ENCODE assay signal across 12 cellular contexts in genomic region chr11:122784325-122785155, GRCh38. TPM values are rescaled to one million over a fixed set of nuclear protein-coding genes. Genes with fewer than 3 reads are reported as not detected.
DNase-seq lines count a peak whose midpoint lies in the region; ATAC-seq, FAIRE-seq and TF ChIP-seq lines count a peak whose summit lies in the region.
"Had no signal": no experiment of that assay in that cellular context is flagged by ENCODE, and none has a peak within 500 bp of the region (broad histone marks: within the 10 kb centered on the region; RNA-seq: fewer than 3 reads in every experiment).

No MANE protein-coding gene starts in this region.

- H3K9me1 ChIP-seq in keratinocyte (ENCODE audit: control insufficient read depth, extremely low read depth, insufficient read depth, low read length) = no peaks in the 10 kb centered on the region

- H3K27me3 ChIP-seq in keratinocyte (ENCODE audit: control insufficient read depth, extremely low read depth, insufficient read depth, low read length) (no peaks in the 10 kb centered on the region), thyroid gland (no peaks in the 10 kb centered on the region)

- FAIRE-seq in keratinocyte (lab: Jason Lieb, UNC) = peak; percentile 84
- FAIRE-seq: GM12878 had no signal

- H3K4me1 Mint-ChIP-seq in MCF 10A (ENCODE audit: insufficient read depth, unreplicated experiment) = peaks cover 18% of the 10 kb centered on the region

- CTCF ChIA-PET in MCF 10A (lab: Yijun Ruan, JAX) = interaction anchor here (5.6 to 20.5 kb wide), 5 partner anchors 12 to 205 kb away, joined by 32 to 404 read pairs (median 75); no protein-coding TSS in a partner anchor

- H3K4me3 ChIP-seq in keratinocyte (ENCODE audit: control insufficient read depth in 2 of 3, extremely low read depth in 1 of 3, insufficient read depth in 2 of 3, low read depth in 1 of 3, low read length in 3 of 3) = no peak overlapping the region
- no peak overlapping the region for H3K4me3 ChIP-seq in thyroid gland (replicated peaks in 1 of 3)
- H3K4me3 ChIP-seq: GM12878 had no signal

- peak overlapping the region; percentile 88 for H3K27ac Mint-ChIP-seq in MCF 10A (ENCODE audit: low read depth, unreplicated experiment)
- H3K27ac Mint-ChIP-seq: activated naive CD4-positive, alpha-beta T cell treated with anti-CD3 and anti-CD28 coated beads for 36 hours had no signal

- no peak for TF ChIP-seq POLR2A in thyroid gland (IDR thresholded peaks at IDR 0.05)

- peak overlapping the region; percentile 75 for H3K27ac ChIP-seq in keratinocyte (ENCODE audit: control insufficient read depth, insufficient read depth, low read length)
- H3K27ac ChIP-seq in thyroid gland = peak overlapping the region; percentile 27 to 68 (median 29)

- intact Hi-C loops in MCF 10A (cut with micrococcal nuclease) (no loop called here), thyroid gland (cut with DNase I) (no loop called here)

- H3K27me3 Mint-ChIP-seq in MCF 10A (ENCODE audit: insufficient read depth, unreplicated experiment) = no peaks in the 10 kb centered on the region

- H2AFZ ChIP-seq in keratinocyte (ENCODE audit: control insufficient read depth, low read length) = no peak overlapping the region

- no peaks in the 10 kb centered on the region for H3K79me2 ChIP-seq in keratinocyte (ENCODE audit: control insufficient read depth, insufficient read depth, low read length)

- H3K4me2 ChIP-seq in keratinocyte (ENCODE audit: control insufficient read depth, extremely low read depth, insufficient read depth, low read depth, low read length) = no peak overlapping the region

- dilution Hi-C loops in keratinocyte (cut with MboI; ENCODE audit: extremely low pct_ligation_motif_present, low sequenced_read_pairs) = no loop called here

- ATAC-seq in HG03520 (IDR thresholded peaks at IDR 0.05; ENCODE audit: unreplicated experiment) = no peak
- ATAC-seq in HG02973 (IDR thresholded peaks at IDR 0.05; ENCODE audit: unreplicated experiment) = no peak
- ATAC-seq in GM18868 (IDR thresholded peaks at IDR 0.05; ENCODE audit: unreplicated experiment) = no peak
- ATAC-seq: GM12878, HCT116 had no signal

- H3K9me3 ChIP-seq in keratinocyte (ENCODE audit: control insufficient read depth, low read depth, low read length) (no peaks in the 10 kb centered on the region), thyroid gland (no peaks in the 10 kb centered on the region)

- H3K4me1 ChIP-seq in keratinocyte (ENCODE audit: control insufficient read depth, extremely low read depth, insufficient read depth, low read length) (peaks cover 16% of the 10 kb centered on the region), thyroid gland (peaks cover 0 to 6% of the 10 kb centered on the region in 2 donors)

- POLR2A ChIA-PET in MCF 10A (lab: Yijun Ruan, JAX) = interaction anchor here (0.8 kb wide), 1 partner anchor 129 kb away, joined by 3 read pairs; the partner anchor contains the start of gene UBASH3B

- WGBS in thyroid gland, 2 donors = 79 to 84% methylated on average over 6 of the region's 6 CpGs

- peak overlapping the region; percentile 46 for H3K9ac ChIP-seq in keratinocyte (ENCODE audit: control insufficient read depth, extremely low read depth, insufficient read depth, low read length)

- no peak overlapping the region for H3K4me3 Mint-ChIP-seq in MCF 10A (ENCODE audit: unreplicated experiment)
- H3K4me3 Mint-ChIP-seq: activated naive CD4-positive, alpha-beta T cell treated with anti-CD3 and anti-CD28 coated beads for 36 hours had no signal

- no peaks in the 10 kb centered on the region for H4K20me1 ChIP-seq in keratinocyte (ENCODE audit: control insufficient read depth, extremely low read depth, insufficient read depth, low read length)

- DNase-seq in HS-5 (ENCODE audit: low read depth) (peak; percentile 83), MCF 10A (ENCODE audit: unreplicated experiment) (peak; percentile 86), keratinocyte (ENCODE audit: low read depth, low spot score) (no peak), thyroid gland (no peak), superior temporal gyrus (ENCODE audit: extremely low spot score) (no peak)
- DNase-seq: activated naive CD4-positive, alpha-beta T cell treated with anti-CD3 and anti-CD28 coated beads for 36 hours; NCI-H510A treated with DMSO at 0.1 percent for 48 hours had no signal

- peaks cover 17% of the 10 kb centered on the region for H3K36me3 Mint-ChIP-seq in MCF 10A (ENCODE audit: insufficient read depth, unreplicated experiment)

- BruUV-seq in MCF 10A (replicated peaks; lab: Mats Ljungman, UMichigan) = no TSS peak

- TF ChIP-seq CTCF in MCF 10A (IDR thresholded peaks at IDR 0.05; ENCODE audit: unreplicated experiment) (no peak), keratinocyte (optimal IDR thresholded peaks at IDR 0.05 in 1 of 3, IDR thresholded peaks at IDR 0.05 in 1 of 3, conservative IDR thresholded peaks at IDR 0.05 in 1 of 3; ENCODE audit: extremely low read depth in 1 of 3, insufficient read depth in 2 of 3, low read length in 3 of 3) (no peak), thyroid gland (IDR thresholded peaks at IDR 0.05) (no peak)

- H3K36me3 ChIP-seq in keratinocyte (ENCODE audit: control insufficient read depth in 2 of 2, extremely low read depth in 1 of 2, insufficient read depth in 2 of 2, low read length in 2 of 2) (peaks cover 29 to 30% of the 10 kb centered on the region in 2 experiments), thyroid gland (no peaks in the 10 kb centered on the region)

- no peaks in the 10 kb centered on the region for H3K9me3 Mint-ChIP-seq in MCF 10A (ENCODE audit: unreplicated experiment)
- H3K9me3 Mint-ChIP-seq: activated naive CD4-positive, alpha-beta T cell treated with anti-CD3 and anti-CD28 coated beads for 36 hours had no signal

RNA-seq across cellular contexts. Expression of gene CRTAM, which starts 53.8 kb away (rescaled TPM):
- total RNA-seq in MCF 10A (2022) (not detected in 2 replicates), thyroid gland (under 1 TPM in 1 of 4 donors, not detected in 3; 0.45 TPM)
- 0.06 to 0.19 TPM (median 0.08 TPM) in 3 replicates for polyA plus RNA-seq in keratinocyte
- not detected for polyA plus RNA-seq in keratinocyte (2011; ENCODE audit: low read depth)
- 0.16 and 0.22 TPM in 2 replicates for polyA plus RNA-seq in keratinocyte (2011; cell fraction: cytosol; rRNA removed)
- polyA plus RNA-seq in keratinocyte (2011; cell fraction: nucleus; rRNA removed) = 0.09 and 0.29 TPM in 2 replicates
- 0.15 TPM in 1 of 2 replicates, not detected in the other for polyA plus RNA-seq in keratinocyte (2012; ENCODE audit: low replicate concordance)
- polyA minus RNA-seq in keratinocyte = not detected in 3 replicates
- not detected for polyA minus RNA-seq in keratinocyte (2011; cell fraction: cytosol; rRNA and poly(A)+ RNA removed)
- polyA minus RNA-seq in keratinocyte (2011; cell fraction: nucleus; rRNA and poly(A)+ RNA removed) = not detected in 2 replicates

Comparison
In these comparisons a context has a peak if more than half of its experiments do, and no peak if none do; other contexts are left out.
1. DNase-seq: peak in HS-5 (single experiment) and MCF 10A (single experiment); none in keratinocyte (single experiment), thyroid gland (0 of 2) and superior temporal gyrus (single experiment).